Comparison of ENCODE assay signal across 20 cellular contexts in the genomic region with DNA sequence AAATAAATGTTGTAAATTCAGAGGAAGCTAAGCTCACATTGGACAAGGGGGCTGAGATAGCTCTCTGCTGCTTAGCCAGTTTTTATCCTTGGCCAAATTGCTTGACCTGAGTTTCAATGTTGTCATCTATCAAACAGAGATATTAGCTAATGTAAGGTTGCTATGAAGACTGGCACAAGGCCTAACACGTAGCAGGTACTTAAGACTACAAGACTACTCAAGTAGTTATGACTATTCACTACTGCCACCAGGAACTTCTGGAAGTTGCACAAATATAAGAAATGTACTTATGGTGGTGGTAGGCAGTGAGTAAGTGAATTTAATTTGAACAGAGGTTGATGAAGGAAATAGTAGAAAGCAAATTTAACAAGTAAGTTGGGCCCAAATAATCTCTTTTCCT. TPM values are rescaled to one million over a fixed set of nuclear protein-coding genes. Genes with fewer than 3 reads are reported as not detected.
DNase-seq lines count a peak whose midpoint lies in the region; ATAC-seq, FAIRE-seq and TF ChIP-seq lines count a peak whose summit lies in the region.
"Had no signal": no experiment of that assay in that cellular context is flagged by ENCODE, and none has a peak within 500 bp of the region (broad histone marks: within the 10 kb centered on the region; RNA-seq: fewer than 3 reads in every experiment).

No MANE protein-coding gene starts in this region.

- H3K27me3 ChIP-seq in bronchial epithelial cell (ENCODE audit: control insufficient read depth, insufficient read depth, low read length) (no peaks in the 10 kb centered on the region), lower lobe of right lung (ENCODE audit: low read depth) (no peaks in the 10 kb centered on the region), upper lobe of right lung (no peaks in the 10 kb centered on the region)
- H3K27me3 ChIP-seq: BLaER1 had no signal

- POLR2A ChIA-PET in A549 (lab: Yijun Ruan, JAX): no interaction called here
- POLR2A ChIA-PET in HEK293T (lab: Yijun Ruan, JAX): no interaction called here

- no peak overlapping the region for H3K4me2 ChIP-seq in A549
- H3K4me2 ChIP-seq: BLaER1, KMS-11 had no signal

- H3K36me3 ChIP-seq in bronchial epithelial cell (ENCODE audit: control insufficient read depth, insufficient read depth, low read length) (no peaks in the 10 kb centered on the region), lower lobe of right lung (no peaks in the 10 kb centered on the region), upper lobe of right lung (no peaks in the 10 kb centered on the region)
- H3K36me3 ChIP-seq: BLaER1 had no signal

- peaks cover 6% of the 10 kb centered on the region; the same call in 2 of the 3 replicates for H3K4me1 ChIP-seq in A549
- no peaks in the 10 kb centered on the region for H3K4me1 ChIP-seq in lower lobe of right lung
- H3K4me1 ChIP-seq in upper lobe of right lung: no peaks in the 10 kb centered on the region
- H3K4me1 ChIP-seq: BLaER1 had no signal

- CTCF ChIA-PET in A549 (lab: Yijun Ruan, JAX) (interaction anchor here (0.7 kb wide), 1 partner anchor 19 kb away, joined by 4 read pairs; no protein-coding TSS in a partner anchor), HEK293T (lab: Yijun Ruan, JAX) (no interaction called here)

- DNase-seq in A549 (ENCODE audit: low read depth in 1 of 2, low spot score in 1 of 2): no peak
- peak; percentile 70 for DNase-seq in bronchial epithelial cell (ENCODE audit: low read depth)
- no peak for DNase-seq in lower lobe of right lung
- no peak for DNase-seq in upper lobe of right lung
- no peak for DNase-seq in COR-L47 (lab: John Stamatoyannopoulos, UW)
- DNase-seq in HEK293T (ENCODE audit: extremely low spot score): no peak
- no peak for DNase-seq in NCI-H2029 treated with DMSO at 0.1 percent for 48 hours (lab: John Stamatoyannopoulos, UW)
- DNase-seq: CD8-positive, alpha-beta T cell; GOT3; H7 had no signal

- ATAC-seq in A549 (no peak), lower lobe of right lung (peak; percentile 29 to 43), upper lobe of right lung (peak; percentile 44)
- ATAC-seq: CD8-positive, alpha-beta T cell; HCT116 had no signal

- TF ChIP-seq POLR2A in A549 (IDR thresholded peaks at IDR 0.05; ENCODE audit: low read length): no peak

- intact Hi-C loops in lower lobe of right lung (cut with DNase I): no loop called here
- intact Hi-C loops in upper lobe of right lung (cut with DNase I): no loop called here

- H3K27ac ChIP-seq in A549: no peak overlapping the region
- H3K27ac ChIP-seq in lower lobe of right lung: no peak overlapping the region
- H3K27ac ChIP-seq in upper lobe of right lung: no peak overlapping the region
- H3K27ac ChIP-seq: 22Rv1, BLaER1, KMS-11 had no signal

- TF ChIP-seq CTCF in A549 (IDR thresholded peaks at IDR 0.05) (no peak), bronchial epithelial cell (IDR thresholded peaks at IDR 0.05; ENCODE audit: insufficient read depth, low read length, severe bottlenecking) (no peak), lower lobe of right lung (IDR thresholded peaks at IDR 0.05) (no peak), upper lobe of right lung (IDR thresholded peaks at IDR 0.05) (no peak)

- 79% methylated on average over 1 of the region's 1 CpG for WGBS in A549 (ENCODE audit: missing lambda C conversion rate)

- FAIRE-seq in A549 (lab: Jason Lieb, UNC) (peak; percentile 13), bronchial epithelial cell (lab: Jason Lieb, UNC) (no peak)
- FAIRE-seq: D721Med, G401.6, GM12891, GM19239 had no signal

- TF ChIP-seq RAD21 in A549 (conservative IDR thresholded peaks at IDR 0.05 in 1 of 2, IDR thresholded peaks at IDR 0.05 in 1 of 2): no peak

- no peak for TF ChIP-seq EP300 in A549 (IDR thresholded peaks at IDR 0.05)

- H3K9me3 ChIP-seq in A549: 0 out of 3 replicates have a peak, but pooled peaks cover 6% of the 10 kb centered on the region
- peaks cover 7% of the 10 kb centered on the region for H3K9me3 ChIP-seq in lower lobe of right lung
- peaks cover 6% of the 10 kb centered on the region for H3K9me3 ChIP-seq in upper lobe of right lung

- no peak overlapping the region for H3K4me3 ChIP-seq in A549
- no peak overlapping the region for H3K4me3 ChIP-seq in bronchial epithelial cell (ENCODE audit: low read depth, low read length)
- no peak overlapping the region for H3K4me3 ChIP-seq in lower lobe of right lung
- no peak overlapping the region for H3K4me3 ChIP-seq in upper lobe of right lung
- H3K4me3 ChIP-seq: BLaER1 had no signal

TF ChIP-seq in A549, 52 proteins besides CTCF, POLR2A, EP300 and RAD21:
- TF ChIP-seq, protein P1, sequence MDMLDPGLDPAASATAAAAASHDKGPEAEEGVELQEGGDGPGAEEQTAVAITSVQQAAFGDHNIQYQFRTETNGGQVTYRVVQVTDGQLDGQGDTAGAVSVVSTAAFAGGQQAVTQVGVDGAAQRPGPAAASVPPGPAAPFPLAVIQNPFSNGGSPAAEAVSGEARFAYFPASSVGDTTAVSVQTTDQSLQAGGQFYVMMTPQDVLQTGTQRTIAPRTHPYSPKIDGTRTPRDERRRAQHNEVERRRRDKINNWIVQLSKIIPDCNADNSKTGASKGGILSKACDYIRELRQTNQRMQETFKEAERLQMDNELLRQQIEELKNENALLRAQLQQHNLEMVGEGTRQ (IDR thresholded peaks at IDR 0.05): no peak
- no peak for TF ChIP-seq ESRRA (IDR thresholded peaks at IDR 0.05; ENCODE audit: borderline replicate concordance, low read length)
- TF ChIP-seq ZNF302 (CRISPR knock-in tag; IDR thresholded peaks at IDR 0.05): no peak
- TF ChIP-seq NPAS2 (CRISPR knock-in tag; IDR thresholded peaks at IDR 0.05; ENCODE audit: borderline replicate concordance): no peak
- TF ChIP-seq KDM5A (IDR thresholded peaks at IDR 0.05): no peak
- no peak for TF ChIP-seq MYC (IDR thresholded peaks at IDR 0.05; ENCODE audit: borderline replicate concordance, low read length)
- no peak for TF ChIP-seq JUN (IDR thresholded peaks at IDR 0.05)
- no peak for TF ChIP-seq EHF (CRISPR knock-in tag; IDR thresholded peaks at IDR 0.05)
- no peak for TF ChIP-seq GATA3 (IDR thresholded peaks at IDR 0.05; ENCODE audit: borderline replicate concordance)
- TF ChIP-seq NR3C1 (IDR thresholded peaks at IDR 0.05): no peak

TF ChIP-seq in HEK293T, 16 proteins besides CTCF, POLR2A, EP300 and RAD21:
- TF ChIP-seq, protein P2, sequence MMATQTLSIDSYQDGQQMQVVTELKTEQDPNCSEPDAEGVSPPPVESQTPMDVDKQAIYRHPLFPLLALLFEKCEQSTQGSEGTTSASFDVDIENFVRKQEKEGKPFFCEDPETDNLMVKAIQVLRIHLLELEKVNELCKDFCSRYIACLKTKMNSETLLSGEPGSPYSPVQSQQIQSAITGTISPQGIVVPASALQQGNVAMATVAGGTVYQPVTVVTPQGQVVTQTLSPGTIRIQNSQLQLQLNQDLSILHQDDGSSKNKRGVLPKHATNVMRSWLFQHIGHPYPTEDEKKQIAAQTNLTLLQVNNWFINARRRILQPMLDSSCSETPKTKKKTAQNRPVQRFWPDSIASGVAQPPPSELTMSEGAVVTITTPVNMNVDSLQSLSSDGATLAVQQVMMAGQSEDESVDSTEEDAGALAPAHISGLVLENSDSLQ (IDR thresholded peaks at IDR 0.05): no peak
- TF ChIP-seq SUZ12 (IDR thresholded peaks at IDR 0.05) (no peak), HDGF (IDR thresholded peaks at IDR 0.05; ENCODE audit: borderline replicate concordance) (no peak), SP1 (IDR thresholded peaks at IDR 0.05) (no peak), TARDBP (IDR thresholded peaks at IDR 0.05) (no peak), ZNF384 (IDR thresholded peaks at IDR 0.05) (no peak), FOXK2 (IDR thresholded peaks at IDR 0.05) (no peak), FOXM1 (IDR thresholded peaks at IDR 0.05; ENCODE audit: borderline replicate concordance) (no peak)
TF ChIP-seq in HEK293T: peak in this region for 0.

RNA-seq across cellular contexts. Expression of a gene that starts 17.4 kb away (rescaled TPM):
- 20.2 and 34.6 TPM in 2 replicates for polyA plus RNA-seq in A549 (2011; rRNA removed)
- polyA plus RNA-seq in A549 (2012; cell fraction: cytosol; rRNA removed): 2.6 and 2.8 TPM in 2 replicates
- polyA plus RNA-seq in A549 (2012; cell fraction: nucleus; rRNA removed): 1.7 and 3.2 TPM in 2 replicates
- 5.9 to 8.0 TPM (median 7.4 TPM) in 3 replicates for polyA plus RNA-seq in A549 (2017; fragmentation: RNase III; extraction: RNeasy Plus Mini Kit Qiagen cat#74134 plus additional on column Dnase treatment)
- polyA minus RNA-seq in A549 (2011; rRNA and poly(A)+ RNA removed): 4.9 and 6.4 TPM in 2 replicates
- total RNA-seq in bronchial epithelial cell: 0.13 and 0.26 TPM in 2 replicates
- total RNA-seq in lower lobe of right lung: 51.0 TPM
- 45.0 TPM for total RNA-seq in upper lobe of right lung
- total RNA-seq: A673, H7, HT-29 had no signal

Comparison
In these comparisons a context has a peak if more than half of its experiments do, and no peak if none do; other contexts are left out.
1. ATAC-seq: peak in lower lobe of right lung (2 of 2) and upper lobe of right lung (single experiment); none in A549 (0 of 2).
2. RNA of a gene that starts 17.4 kb away (total RNA-seq): 51.0 TPM in lower lobe of right lung (single experiment) and 45.0 TPM in upper lobe of right lung (single experiment); 0.13 to 0.26 TPM in bronchial epithelial cell; every median in the first group is over 10 times any median in the second.